ENCODE assay signal across 9 cellular contexts in the genomic region with DNA sequence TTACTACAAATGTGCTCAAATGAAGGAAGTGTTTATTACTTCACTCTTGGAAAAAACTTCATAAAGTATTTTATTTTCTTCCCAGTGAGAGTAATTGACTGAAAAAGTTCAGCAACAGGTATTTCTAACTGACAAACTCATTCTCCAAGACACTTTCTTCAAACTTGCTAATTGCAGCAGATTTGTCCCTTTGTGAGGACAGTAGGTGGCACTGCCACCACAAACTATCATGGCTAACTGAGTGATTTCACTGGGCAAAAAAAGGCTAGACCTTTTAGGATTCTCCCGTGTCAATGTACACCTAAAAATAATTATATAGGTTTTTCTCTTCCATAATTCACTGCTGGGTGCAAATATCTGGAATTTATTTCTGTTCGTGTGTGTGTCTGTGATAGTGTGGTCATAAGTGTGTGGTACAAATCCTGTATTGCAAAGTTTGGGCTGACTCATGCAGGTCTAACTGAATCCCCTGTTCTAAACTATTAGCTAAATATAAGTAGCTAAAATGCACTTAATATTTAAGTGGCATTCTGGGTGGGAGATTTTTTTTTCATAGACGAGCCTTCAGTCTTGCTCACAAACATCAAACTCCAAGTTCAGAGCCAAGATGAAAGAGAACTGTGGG. TPM values are rescaled to one million over a fixed set of nuclear protein-coding genes. Genes with fewer than 3 reads are reported as not detected.
DNase-seq lines count a peak whose midpoint lies in the region; ATAC-seq, FAIRE-seq and TF ChIP-seq lines count a peak whose summit lies in the region.
"Had no signal": no experiment of that assay in that cellular context is flagged by ENCODE, and none has a peak within 500 bp of the region (broad histone marks: within the 10 kb centered on the region; RNA-seq: fewer than 3 reads in every experiment).

No MANE protein-coding gene starts in this region.

- no peaks in the 10 kb centered on the region for H3K9me3 ChIP-seq in ascending aorta
- H3K9me3 ChIP-seq in keratinocyte (ENCODE audit: control insufficient read depth, low read depth, low read length) = no peaks in the 10 kb centered on the region
- no peaks in the 10 kb centered on the region for H3K9me3 ChIP-seq in thyroid gland
- H3K9me3 ChIP-seq: HAP-1 had no signal

- H3K36me3 ChIP-seq in ascending aorta (no peaks in the 10 kb centered on the region), keratinocyte (ENCODE audit: control insufficient read depth in 2 of 2, extremely low read depth in 1 of 2, insufficient read depth in 2 of 2, low read length in 2 of 2) (no peaks in the 10 kb centered on the region), thyroid gland (no peaks in the 10 kb centered on the region)
- H3K36me3 ChIP-seq: HAP-1 had no signal

- dilution Hi-C loops in keratinocyte (cut with MboI; ENCODE audit: extremely low pct_ligation_motif_present, low sequenced_read_pairs) = no loop called here

- H3K27me3 ChIP-seq in ascending aorta (peaks cover 16% of the 10 kb centered on the region), keratinocyte (ENCODE audit: control insufficient read depth, extremely low read depth, insufficient read depth, low read length) (peaks cover 29% of the 10 kb centered on the region), thyroid gland (peaks cover 6% of the 10 kb centered on the region)

- no peak overlapping the region for H3K9ac ChIP-seq in keratinocyte (ENCODE audit: control insufficient read depth, extremely low read depth, insufficient read depth, low read length)

- no peak overlapping the region for H3K27ac ChIP-seq in ascending aorta
- no peak overlapping the region for H3K27ac ChIP-seq in keratinocyte (ENCODE audit: control insufficient read depth, insufficient read depth, low read length)
- no peak overlapping the region for H3K27ac ChIP-seq in thyroid gland

- no peak for ATAC-seq in GM19035 (IDR thresholded peaks at IDR 0.05; ENCODE audit: unreplicated experiment)

- TF ChIP-seq POLR2A in thyroid gland (IDR thresholded peaks at IDR 0.05) = no peak

- intact Hi-C loops in ascending aorta (cut with DNase I) (loop anchor here (5.0 kb wide), 1 partner anchor 1329 kb away; no protein-coding TSS in a partner anchor), thyroid gland (cut with DNase I) (loop anchor here (10.0 kb wide), 1 partner anchor 1327 kb away; no protein-coding TSS in a partner anchor)

- no peaks in the 10 kb centered on the region for H4K20me1 ChIP-seq in keratinocyte (ENCODE audit: control insufficient read depth, extremely low read depth, insufficient read depth, low read length)

- FAIRE-seq in keratinocyte (lab: Jason Lieb, UNC) = no peak

- no peak overlapping the region for H3K4me2 ChIP-seq in keratinocyte (ENCODE audit: control insufficient read depth, extremely low read depth, insufficient read depth, low read depth, low read length)

- peak; percentile 32 for DNase-seq in stimulated activated CD4-positive, alpha-beta T cell treated with anti-CD3 and anti-CD28 coated beads, Interleukin-15, amount 100 ng/mL, for 24 hours
- no peak for DNase-seq in stimulated activated CD4-positive, alpha-beta T cell treated with anti-CD3 and anti-CD28 coated beads, Interleukin-2, amount 100 ng/mL, for 48 hours
- DNase-seq in NCI-H774 (lab: John Stamatoyannopoulos, UW) (peak; percentile 7), ascending aorta (ENCODE audit: low spot score in 2 of 2) (no peak), keratinocyte (ENCODE audit: low read depth, low spot score) (no peak), thyroid gland (peak; percentile 16 to 35), NCI-H2029 treated with DMSO at 0.1 percent for 48 hours (lab: John Stamatoyannopoulos, UW) (no peak)

- H3K9me1 ChIP-seq in keratinocyte (ENCODE audit: control insufficient read depth, extremely low read depth, insufficient read depth, low read length) = no peaks in the 10 kb centered on the region

- no peaks in the 10 kb centered on the region for H3K79me2 ChIP-seq in keratinocyte (ENCODE audit: control insufficient read depth, insufficient read depth, low read length)

- H3K4me3 ChIP-seq in ascending aorta (no peak overlapping the region), keratinocyte (ENCODE audit: control insufficient read depth in 2 of 3, extremely low read depth in 1 of 3, insufficient read depth in 2 of 3, low read depth in 1 of 3, low read length in 3 of 3) (no peak overlapping the region), thyroid gland (replicated peaks in 1 of 3) (no peak overlapping the region)
- H3K4me3 ChIP-seq: HAP-1 had no signal

- TF ChIP-seq CTCF in ascending aorta (IDR thresholded peaks at IDR 0.05) (peak; percentile 21 to 60 (median 38)), keratinocyte (optimal IDR thresholded peaks at IDR 0.05 in 1 of 3, IDR thresholded peaks at IDR 0.05 in 1 of 3, conservative IDR thresholded peaks at IDR 0.05 in 1 of 3; ENCODE audit: extremely low read depth in 1 of 3, insufficient read depth in 2 of 3, low read length in 3 of 3) (peak; percentile 31 to 71 (median 51)), thyroid gland (IDR thresholded peaks at IDR 0.05) (peak in 4 of 6 experiments; percentile 24 to 59 (median 54))

- WGBS in thyroid gland, 2 donors = 22 to 35% methylated on average over 3 of the region's 3 CpGs

- H2AFZ ChIP-seq in keratinocyte (ENCODE audit: control insufficient read depth, low read length) = no peak overlapping the region

- H3K4me1 ChIP-seq in ascending aorta (peaks cover 0 to 3% of the 10 kb centered on the region in 2 donors), keratinocyte (ENCODE audit: control insufficient read depth, extremely low read depth, insufficient read depth, low read length) (no peaks in the 10 kb centered on the region), thyroid gland (peaks cover 0 to 18% of the 10 kb centered on the region in 2 donors)
- H3K4me1 ChIP-seq: HAP-1 had no signal

RNA-seq across cellular contexts. Expression of gene HS3ST3A1, which starts 3.9 kb away (rescaled TPM):
- total RNA-seq in ascending aorta (not detected), thyroid gland (1 to 10 TPM in 3 of 4 donors, under 1 TPM in 1; 0.98 to 2.1 (median 1.8) TPM)
- polyA plus RNA-seq in keratinocyte = 0.04 to 0.42 TPM (median 0.29 TPM) in 3 replicates
- not detected for polyA plus RNA-seq in keratinocyte (2011; ENCODE audit: low read depth)
- polyA plus RNA-seq in keratinocyte (2011; cell fraction: cytosol; rRNA removed) = 0.24 and 0.30 TPM in 2 replicates
- polyA plus RNA-seq in keratinocyte (2011; cell fraction: nucleus; rRNA removed) = 0.45 and 1.2 TPM in 2 replicates
- 0.30 and 0.71 TPM in 2 replicates for polyA plus RNA-seq in keratinocyte (2012; ENCODE audit: low replicate concordance)
- polyA minus RNA-seq in keratinocyte = 0.35 to 0.86 TPM in 2 of 3 replicates, not detected in the other
- polyA minus RNA-seq in keratinocyte (2011; cell fraction: cytosol; rRNA and poly(A)+ RNA removed) = 5.2 TPM
- 2.0 and 2.2 TPM in 2 replicates for polyA minus RNA-seq in keratinocyte (2011; cell fraction: nucleus; rRNA and poly(A)+ RNA removed)

Comparison
In these comparisons a context has a peak if more than half of its experiments do, and no peak if none do; other contexts are left out.
1. DNase-seq: peak in stimulated activated CD4-positive, alpha-beta T cell treated with anti-CD3 and anti-CD28 coated beads, Interleukin-15, amount 100 ng/mL, for 24 hours (single experiment), NCI-H774 (single experiment) and thyroid gland (2 of 2); none in stimulated activated CD4-positive, alpha-beta T cell treated with anti-CD3 and anti-CD28 coated beads, Interleukin-2, amount 100 ng/mL, for 48 hours (0 of 2), ascending aorta (0 of 2), keratinocyte (single experiment) and NCI-H2029 treated with DMSO at 0.1 percent for 48 hours (single experiment).
2. Peak in every context shown above with its lines, with median percentiles within 50 percentile points of each other: CTCF ChIP-seq.